ENCODE assay signal across 26 cellular contexts in genomic region chrX:122270809-122271494, GRCh38.
"Had no signal": no experiment of that assay in that cellular context is flagged by ENCODE, and none has a peak within 500 bp of the region (broad histone marks: within the 10 kb centered on the region; RNA-seq: fewer than 3 reads in every experiment).

No MANE protein-coding gene starts in this region.

- H2AFZ ChIP-seq: neural progenitor cell had no signal

- H3K4me2 ChIP-seq: neural progenitor cell had no signal

- DNase-seq: natural killer cell; occipital lobe; pancreas; retina; right lobe of liver; sigmoid colon; small intestine; stimulated activated CD4-positive, alpha-beta T cell treated with anti-CD3 and anti-CD28 coated beads, Interleukin-15, amount 100 ng/mL, for 24 hours; stimulated activated CD4-positive, alpha-beta T cell treated with anti-CD3 and anti-CD28 coated beads, Interleukin-2, amount 100 ng/mL, for 24 hours; stimulated activated CD4-positive, alpha-beta T cell treated with anti-CD3 and anti-CD28 coated beads, Interleukin-2, amount 100 ng/mL, for 48 hours; stimulated activated CD4-positive, alpha-beta T cell treated with anti-CD3 and anti-CD28 coated beads, Interleukin-4, amount 100 ng/mL, for 24 hours; stimulated activated naive B cell treated with anti-CD40 and anti-IgM and Interleukin-4, amounts not matched to agents 10 μg/mL and 1 μg/mL and 100 μg/mL, for 72 hours; stimulated activated naive CD4-positive, alpha-beta T cell treated with Interleukin-2 at 50 U/mL for 16 hours; stomach; thyroid gland; upper lobe of left lung had no signal

- H3K9me3 ChIP-seq: pancreas, prostate gland, right atrium auricular region, right lobe of liver, sigmoid colon, stomach, thoracic aorta, thyroid gland, tibial nerve, upper lobe of left lung, vagina had no signal

- H3K27me3 ChIP-seq: neural progenitor cell, pancreas, right atrium auricular region, right lobe of liver, sigmoid colon, stomach, thyroid gland, tibial nerve, upper lobe of left lung, vagina had no signal

- H3K4me1 Mint-ChIP-seq: natural killer cell; nephron; neural progenitor cell; stimulated activated effector memory CD8-positive, alpha-beta T cell treated with anti-CD3 and anti-CD28 coated beads, Interleukin-12 subunit alpha, Interleukin-12 subunit beta, amount 100 ng/mL, for 72 hours; stimulated activated naive B cell treated with anti-CD40 and anti-IgM and Interleukin-4, amounts not matched to agents 10 μg/mL and 1 μg/mL and 100 μg/mL, for 72 hours had no signal

- ATAC-seq: natural killer cell; pancreas; right lobe of liver; stimulated activated effector memory CD8-positive, alpha-beta T cell treated with anti-CD3 and anti-CD28 coated beads, Interleukin-12 subunit alpha, Interleukin-12 subunit beta, amount 100 ng/mL, for 72 hours; stimulated activated naive B cell treated with anti-CD40 and anti-IgM and Interleukin-4, amounts not matched to agents 10 μg/mL and 1 μg/mL and 100 μg/mL, for 72 hours had no signal

- H3K36me3 Mint-ChIP-seq: natural killer cell; neural progenitor cell; stimulated activated effector memory CD8-positive, alpha-beta T cell treated with anti-CD3 and anti-CD28 coated beads, Interleukin-12 subunit alpha, Interleukin-12 subunit beta, amount 100 ng/mL, for 72 hours; stimulated activated naive B cell treated with anti-CD40 and anti-IgM and Interleukin-4, amounts not matched to agents 10 μg/mL and 1 μg/mL and 100 μg/mL, for 72 hours had no signal

- H3K9me3 Mint-ChIP-seq: stimulated activated effector memory CD8-positive, alpha-beta T cell treated with anti-CD3 and anti-CD28 coated beads, Interleukin-12 subunit alpha, Interleukin-12 subunit beta, amount 100 ng/mL, for 72 hours had no signal

- H3K9ac ChIP-seq: neural progenitor cell had no signal

- H3K36me3 ChIP-seq: neural progenitor cell, pancreas, prostate gland, right atrium auricular region, right lobe of liver, sigmoid colon, stomach, thoracic aorta, thyroid gland, tibial nerve, upper lobe of left lung, vagina had no signal

- H3K4me3 ChIP-seq: neural progenitor cell, pancreas, prostate gland, right atrium auricular region, right lobe of liver, sigmoid colon, stomach, thoracic aorta, thyroid gland, tibial nerve, upper lobe of left lung, vagina had no signal

- H3K27ac Mint-ChIP-seq: natural killer cell; nephron; neural progenitor cell; stimulated activated effector memory CD8-positive, alpha-beta T cell treated with anti-CD3 and anti-CD28 coated beads, Interleukin-12 subunit alpha, Interleukin-12 subunit beta, amount 100 ng/mL, for 72 hours; stimulated activated naive B cell treated with anti-CD40 and anti-IgM and Interleukin-4, amounts not matched to agents 10 μg/mL and 1 μg/mL and 100 μg/mL, for 72 hours; stimulated activated naive CD8-positive, alpha-beta T cell treated with anti-CD3 and anti-CD28 coated beads, Interleukin-15, Interleukin-2, amounts not matched to agents 100 ng/mL and 50 ng/mL, for 24 hours had no signal

- H3K27ac ChIP-seq: neural progenitor cell, pancreas, prostate gland, right atrium auricular region, right lobe of liver, sigmoid colon, stomach, thoracic aorta, thyroid gland, tibial nerve, upper lobe of left lung, vagina had no signal

- H3K4me1 ChIP-seq: neural progenitor cell, pancreas, prostate gland, right atrium auricular region, right lobe of liver, sigmoid colon, stomach, thyroid gland, tibial nerve, upper lobe of left lung, vagina had no signal

- FAIRE-seq: pancreas, small intestine, urothelium cell line had no signal

- H3K4me3 Mint-ChIP-seq: natural killer cell; nephron; neural progenitor cell; stimulated activated effector memory CD8-positive, alpha-beta T cell treated with anti-CD3 and anti-CD28 coated beads, Interleukin-12 subunit alpha, Interleukin-12 subunit beta, amount 100 ng/mL, for 72 hours; stimulated activated naive B cell treated with anti-CD40 and anti-IgM and Interleukin-4, amounts not matched to agents 10 μg/mL and 1 μg/mL and 100 μg/mL, for 72 hours; stimulated activated naive CD8-positive, alpha-beta T cell treated with anti-CD3 and anti-CD28 coated beads, Interleukin-15, Interleukin-2, amounts not matched to agents 100 ng/mL and 50 ng/mL, for 24 hours had no signal

- H3K27me3 Mint-ChIP-seq: stimulated activated naive B cell treated with anti-CD40 and anti-IgM and Interleukin-4, amounts not matched to agents 10 μg/mL and 1 μg/mL and 100 μg/mL, for 72 hours; stimulated activated naive CD8-positive, alpha-beta T cell treated with anti-CD3 and anti-CD28 coated beads, Interleukin-15, Interleukin-2, amounts not matched to agents 100 ng/mL and 50 ng/mL, for 24 hours had no signal
